11 cellular contexts compared by ENCODE assay signal in genomic region chr4:141027421-141027820, GRCh38.
DNase-seq lines count a peak whose midpoint lies in the region; ATAC-seq and TF ChIP-seq lines count a peak whose summit lies in the region.
"Had no signal": no experiment of that assay in that cellular context is flagged by ENCODE, and none has a peak within 500 bp of the region (broad histone marks: within the 10 kb centered on the region; RNA-seq: fewer than 3 reads in every experiment).

No MANE protein-coding gene starts in this region.

- intact Hi-C loops in tibial artery (cut with DNase I; ENCODE audit: low total_unique reads) = no loop called here

- peaks cover 30% of the 10 kb centered on the region for H3K4me1 ChIP-seq in muscle layer of colon (ENCODE audit: insufficient read depth, low read length)
- H3K4me1 ChIP-seq in tibial artery = peaks cover 0 to 23% (median 5%) of the 10 kb centered on the region in 4 donors

- H3K36me3 ChIP-seq in muscle layer of colon (ENCODE audit: insufficient read depth, low read length) = no peaks in the 10 kb centered on the region
- H3K36me3 ChIP-seq in tibial artery = no peaks in the 10 kb centered on the region

- DNase-seq in EL = peak; percentile 30
- peak; percentile 86 for DNase-seq in NCI-H2029 treated with DMSO at 0.1 percent for 48 hours (lab: John Stamatoyannopoulos, UW)
- DNase-seq in epithelial cell of esophagus (ENCODE audit: low read depth) = peak; percentile 88
- DNase-seq in effector memory CD8-positive, alpha-beta T cell = no peak
- DNase-seq in tibial artery = no peak
- DNase-seq: effector memory CD4-positive, alpha-beta T cell; naive B cell had no signal

- H3K9me3 ChIP-seq in muscle layer of colon (ENCODE audit: low read length) (no peaks in the 10 kb centered on the region), tibial artery (no peaks in the 10 kb centered on the region)

- no peaks in the 10 kb centered on the region for H3K36me3 Mint-ChIP-seq in effector memory CD8-positive, alpha-beta T cell (ENCODE audit: insufficient read depth)
- H3K36me3 Mint-ChIP-seq in stimulated activated memory B cell treated with anti-CD40 and anti-IgM and Interleukin-4, amounts not matched to agents 10 μg/mL and 1 μg/mL and 100 μg/mL, for 72 hours = no peaks in the 10 kb centered on the region

- no peak for ATAC-seq in GM19351 (IDR thresholded peaks at IDR 0.05; ENCODE audit: unreplicated experiment)
- ATAC-seq in effector memory CD8-positive, alpha-beta T cell (replicated peaks) = no peak
- ATAC-seq in stimulated activated memory B cell treated with anti-CD40 and anti-IgM and Interleukin-4, amounts not matched to agents 10 μg/mL and 1 μg/mL and 100 μg/mL, for 72 hours = no peak
- ATAC-seq: GM12878 had no signal

- no peak overlapping the region for H3K4me3 Mint-ChIP-seq in effector memory CD8-positive, alpha-beta T cell
- no peak overlapping the region for H3K4me3 Mint-ChIP-seq in stimulated activated memory B cell treated with anti-CD40 and anti-IgM and Interleukin-4, amounts not matched to agents 10 μg/mL and 1 μg/mL and 100 μg/mL, for 72 hours
- H3K4me3 Mint-ChIP-seq: naive B cell had no signal

- no peaks in the 10 kb centered on the region for H3K9me3 Mint-ChIP-seq in effector memory CD8-positive, alpha-beta T cell
- H3K9me3 Mint-ChIP-seq in stimulated activated memory B cell treated with anti-CD40 and anti-IgM and Interleukin-4, amounts not matched to agents 10 μg/mL and 1 μg/mL and 100 μg/mL, for 72 hours = peaks cover 3% of the 10 kb centered on the region

- no peak overlapping the region for H3K27ac Mint-ChIP-seq in effector memory CD8-positive, alpha-beta T cell
- H3K27ac Mint-ChIP-seq in stimulated activated memory B cell treated with anti-CD40 and anti-IgM and Interleukin-4, amounts not matched to agents 10 μg/mL and 1 μg/mL and 100 μg/mL, for 72 hours = no peak overlapping the region
- H3K27ac Mint-ChIP-seq: naive B cell had no signal

- H3K27me3 Mint-ChIP-seq in effector memory CD8-positive, alpha-beta T cell = no peaks in the 10 kb centered on the region
- H3K27me3 Mint-ChIP-seq in stimulated activated memory B cell treated with anti-CD40 and anti-IgM and Interleukin-4, amounts not matched to agents 10 μg/mL and 1 μg/mL and 100 μg/mL, for 72 hours = no peaks in the 10 kb centered on the region

- TF ChIP-seq CTCF in epithelial cell of esophagus (IDR thresholded peaks at IDR 0.05; ENCODE audit: insufficient read depth, low read depth, low read length, missing control alignments) = no peak
- no peak for TF ChIP-seq CTCF in tibial artery (IDR thresholded peaks at IDR 0.05)

- H3K27ac ChIP-seq in muscle layer of colon (ENCODE audit: low read depth, low read length) = peak overlapping the region; percentile 62
- H3K27ac ChIP-seq in tibial artery = no peak overlapping the region

- no peak overlapping the region for H3K9ac ChIP-seq in muscle layer of colon (ENCODE audit: low read length)

- H3K27me3 ChIP-seq in muscle layer of colon (ENCODE audit: control insufficient read depth in 1 of 2, insufficient read depth in 2 of 2, low read length in 2 of 2) (no peaks in the 10 kb centered on the region), tibial artery (no peaks in the 10 kb centered on the region)

- no peak overlapping the region for H3K4me3 ChIP-seq in epithelial cell of esophagus (ENCODE audit: low read length)
- H3K4me3 ChIP-seq in muscle layer of colon (ENCODE audit: low read depth in 1 of 2, low read length in 2 of 2) = no peak overlapping the region
- H3K4me3 ChIP-seq in tibial artery = no peak overlapping the region
- H3K4me3 ChIP-seq: GM12878 had no signal

- H3K4me1 Mint-ChIP-seq in effector memory CD8-positive, alpha-beta T cell (ENCODE audit: low read depth in 2 of 2) = no peaks in the 10 kb centered on the region
- H3K4me1 Mint-ChIP-seq in stimulated activated memory B cell treated with anti-CD40 and anti-IgM and Interleukin-4, amounts not matched to agents 10 μg/mL and 1 μg/mL and 100 μg/mL, for 72 hours = no peaks in the 10 kb centered on the region
- H3K4me1 Mint-ChIP-seq: naive B cell had no signal

Comparison
In these comparisons a context has a peak if more than half of its experiments do, and no peak if none do; other contexts are left out.
1. DNase-seq: peak in EL (single experiment), NCI-H2029 treated with DMSO at 0.1 percent for 48 hours (single experiment) and epithelial cell of esophagus (single experiment); none in effector memory CD8-positive, alpha-beta T cell (0 of 3) and tibial artery (0 of 2).